18 cellular contexts compared by ENCODE assay signal in genomic region chr6:46933751-46934150, GRCh38. TPM values are rescaled to one million over a fixed set of nuclear protein-coding genes. Genes with fewer than 3 reads are reported as not detected.
DNase-seq lines count a peak whose midpoint lies in the region; ATAC-seq and TF ChIP-seq lines count a peak whose summit lies in the region.
"Had no signal": no experiment of that assay in that cellular context is flagged by ENCODE, and none has a peak within 500 bp of the region (broad histone marks: within the 10 kb centered on the region; RNA-seq: fewer than 3 reads in every experiment).

No MANE protein-coding gene starts in this region.

- H3K79me1 ChIP-seq in mesenchymal stem cell (replicated peaks; ENCODE audit: low read length, poor library complexity, severe bottlenecking) = no peaks in the 10 kb centered on the region

- H3K18ac ChIP-seq in mesenchymal stem cell (ENCODE audit: low read depth in 1 of 2, low read length in 2 of 2) = no peak overlapping the region

- H4K8ac ChIP-seq in mesenchymal stem cell (ENCODE audit: low read length) = no peak overlapping the region

- no peak overlapping the region for H2BK5ac ChIP-seq in mesenchymal stem cell (ENCODE audit: low read depth, low read length, poor library complexity, severe bottlenecking)

- no peak for TF ChIP-seq EP300 in upper lobe of left lung (IDR thresholded peaks at IDR 0.05)

- H3K9me3 Mint-ChIP-seq in chondrocyte (ENCODE audit: low read depth) = no peaks in the 10 kb centered on the region
- H3K9me3 Mint-ChIP-seq: CD8-positive, alpha-beta memory T cell had no signal

- H3K27ac Mint-ChIP-seq in chondrocyte (ENCODE audit: unreplicated experiment) = peak overlapping the region; percentile 5
- H3K27ac Mint-ChIP-seq: CD8-positive, alpha-beta memory T cell had no signal

- H3K27me3 ChIP-seq in heart right ventricle = no peaks in the 10 kb centered on the region
- peaks cover 0 to 16% of the 10 kb centered on the region in 2 experiments for H3K27me3 ChIP-seq in mesenchymal stem cell (ENCODE audit: control insufficient read depth in 1 of 2, insufficient read depth in 1 of 2, low read length in 2 of 2)
- no peaks in the 10 kb centered on the region for H3K27me3 ChIP-seq in upper lobe of left lung
- H3K27me3 ChIP-seq: BLaER1 had no signal

- H2BK120ac ChIP-seq in mesenchymal stem cell (ENCODE audit: low read depth, low read length) = no peak overlapping the region

- no peak for TF ChIP-seq POLR2A in upper lobe of left lung (IDR thresholded peaks at IDR 0.05)

- no peak overlapping the region for H3K4ac ChIP-seq in mesenchymal stem cell (ENCODE audit: low read depth in 1 of 2, low read length in 2 of 2)

- no peak overlapping the region for H3K14ac ChIP-seq in mesenchymal stem cell (ENCODE audit: low read length in 2 of 2)

- H3K36me3 ChIP-seq in heart right ventricle = no peaks in the 10 kb centered on the region
- no peaks in the 10 kb centered on the region for H3K36me3 ChIP-seq in mesenchymal stem cell (ENCODE audit: control insufficient read depth in 1 of 2, insufficient read depth in 2 of 2, low read depth in 1 of 2, low read length in 2 of 2)
- no peaks in the 10 kb centered on the region for H3K36me3 ChIP-seq in upper lobe of left lung
- H3K36me3 ChIP-seq: BLaER1 had no signal

- peaks cover 5% of the 10 kb centered on the region for H3K27me3 Mint-ChIP-seq in chondrocyte (ENCODE audit: low read depth)

- peak overlapping the region; percentile 14 for H2AK5ac ChIP-seq in mesenchymal stem cell (ENCODE audit: low read length, severe bottlenecking)

- no peak overlapping the region for H3K23ac ChIP-seq in mesenchymal stem cell (ENCODE audit: low read length in 2 of 2)

- H3K4me1 ChIP-seq in heart right ventricle (peaks cover 2 to 63% (median 21%) of the 10 kb centered on the region in 9 donors), mesenchymal stem cell (ENCODE audit: control insufficient read depth, insufficient read depth, low read depth, low read length) (peaks cover 13% of the 10 kb centered on the region), upper lobe of left lung (peaks cover 38 to 53% (median 46%) of the 10 kb centered on the region in 4 donors)
- H3K4me1 ChIP-seq: BLaER1 had no signal

- no peaks in the 10 kb centered on the region for H3K36me3 Mint-ChIP-seq in chondrocyte (ENCODE audit: low read depth)
- H3K36me3 Mint-ChIP-seq: CD8-positive, alpha-beta memory T cell had no signal

- peaks cover 33% of the 10 kb centered on the region for H3K4me1 Mint-ChIP-seq in chondrocyte (ENCODE audit: low read depth)
- H3K4me1 Mint-ChIP-seq: CD8-positive, alpha-beta memory T cell had no signal

- intact Hi-C loops in heart right ventricle (cut with DNase I) (no loop called here), Right ventricle myocardium inferior (cut with DNase I) (no loop called here)

- H2BK12ac ChIP-seq in mesenchymal stem cell (ENCODE audit: low read length in 2 of 2) = peak overlapping the region in 1 of 2 experiments; percentile 71

- DNase-seq in heart right ventricle (no peak), Right ventricle myocardium inferior (ENCODE audit: missing footprints) (no peak), chondrocyte (ENCODE audit: low spot score) (no peak), mesenchymal stem cell (peak; percentile 36), upper lobe of left lung (no peak), midbrain (lab: John Stamatoyannopoulos, UW) (no peak), cortex of kidney (lab: John Stamatoyannopoulos, UW) (no peak)
- DNase-seq: 8988T; CD8-positive, alpha-beta memory T cell; MM.1S; NCI-H1105 treated with DMSO at 0.1 percent for 48 hours; NCI-H187 treated with DMSO at 0.1 percent for 48 hours; NCI-H446 treated with DMSO at 0.1 percent for 48 hours; NCI-H748 treated with DMSO at 0.1 percent for 48 hours had no signal

- H2BK15ac ChIP-seq in mesenchymal stem cell (ENCODE audit: low read depth, poor library complexity, severe bottlenecking) = no peak overlapping the region

- WGBS in heart right ventricle, 2 donors = 63 to 64% methylated on average over 5 of the region's 5 CpGs
- 64% methylated on average over 5 of the region's 5 CpGs for WGBS in mesenchymal stem cell
- WGBS in upper lobe of left lung, 2 donors = 55 to 67% methylated on average over 5 of the region's 5 CpGs

- H3K9me3 ChIP-seq in heart right ventricle (no peaks in the 10 kb centered on the region), mesenchymal stem cell (ENCODE audit: control insufficient read depth, low read length) (no peaks in the 10 kb centered on the region), upper lobe of left lung (no peaks in the 10 kb centered on the region)
- H3K9me3 ChIP-seq: BLaER1 had no signal

- H3K4me3 ChIP-seq in heart right ventricle (no peak overlapping the region), mesenchymal stem cell (ENCODE audit: insufficient read depth in 1 of 2, low read depth in 1 of 2, low read length in 2 of 2) (no peak overlapping the region), upper lobe of left lung (no peak overlapping the region)
- H3K4me3 ChIP-seq: BLaER1 had no signal

- H3K4me2 ChIP-seq in mesenchymal stem cell (ENCODE audit: low read length, poor library complexity, severe bottlenecking) = no peak overlapping the region
- H3K4me2 ChIP-seq: BLaER1, KMS-11 had no signal

- no peak overlapping the region for H3K4me3 Mint-ChIP-seq in chondrocyte (ENCODE audit: unreplicated experiment)
- H3K4me3 Mint-ChIP-seq: CD8-positive, alpha-beta memory T cell had no signal

- no peak overlapping the region for H2AFZ ChIP-seq in mesenchymal stem cell (ENCODE audit: low read depth, low read length)

- ATAC-seq in heart right ventricle (peak in 3 of 8 donors; percentile 18 to 31 (median 31)), Right ventricle myocardium inferior (no peak), upper lobe of left lung (ENCODE audit: low FRiP score in 2 of 2) (no peak), HG03378 (IDR thresholded peaks at IDR 0.05; ENCODE audit: unreplicated experiment) (no peak)
- ATAC-seq: HepG2 had no signal

- TF ChIP-seq CTCF in heart right ventricle (IDR thresholded peaks at IDR 0.05) (no peak), chondrocyte (IDR thresholded peaks at IDR 0.05) (no peak), upper lobe of left lung (IDR thresholded peaks at IDR 0.05) (no peak)

- H4K91ac ChIP-seq in mesenchymal stem cell (ENCODE audit: low read length) = no peak overlapping the region

- H3K27ac ChIP-seq in heart right ventricle = peak overlapping the region in 9 of 10 donors; percentile 15 to 83 (median 49)
- peak overlapping the region; percentile 82 for H3K27ac ChIP-seq in mesenchymal stem cell (ENCODE audit: low read length, poor library complexity, severe bottlenecking)
- peak overlapping the region; percentile 63 to 80 (median 72) for H3K27ac ChIP-seq in upper lobe of left lung
- H3K27ac ChIP-seq: BLaER1, KMS-11 had no signal

- H3K9ac ChIP-seq in mesenchymal stem cell (ENCODE audit: low read length) = no peak overlapping the region
- H3K9ac ChIP-seq: BLaER1, KMS-11 had no signal

RNA-seq across cellular contexts. Expression of gene ADGRF5, which starts 12.0 kb away (rescaled TPM):
- total RNA-seq in heart right ventricle (10 to 100 TPM; 27.1 to 92.1 (median 35.4) TPM), Right ventricle myocardium inferior (48.0 TPM), chondrocyte (0.67 to 0.95 TPM in 2 of 3 replicates, not detected in the other), upper lobe of left lung (100 to 1,000 TPM; 107 to 352 (median 215) TPM)
- polyA plus RNA-seq in heart right ventricle = 10 to 100 TPM; 28.8 to 44.7 TPM
- polyA plus RNA-seq in mesenchymal stem cell (2013, experiment 1 of 2) = 0.52 TPM
- 0.58 TPM for polyA plus RNA-seq in mesenchymal stem cell (2013, experiment 2 of 2)
- total RNA-seq: CD8-positive, alpha-beta memory T cell; HepG2 had no signal
- polyA plus RNA-seq: CD8-positive, alpha-beta memory T cell; HepG2 had no signal

Comparison
In these comparisons a context has a peak if more than half of its experiments do, and no peak if none do; other contexts are left out.
1. RNA of gene ADGRF5, which starts 12.0 kb away (total RNA-seq): 107 to 352 TPM in upper lobe of left lung, 48.0 TPM in Right ventricle myocardium inferior (single experiment) and 27.1 to 92.1 TPM in heart right ventricle; 0.67 to 0.95 TPM in chondrocyte; every median in the first group is over 10 times any median in the second.
2. Peak in every context shown above with its lines, with median percentiles within 50 percentile points of each other: H3K27ac ChIP-seq.